22 cellular contexts compared by ENCODE assay signal in the genomic region with DNA sequence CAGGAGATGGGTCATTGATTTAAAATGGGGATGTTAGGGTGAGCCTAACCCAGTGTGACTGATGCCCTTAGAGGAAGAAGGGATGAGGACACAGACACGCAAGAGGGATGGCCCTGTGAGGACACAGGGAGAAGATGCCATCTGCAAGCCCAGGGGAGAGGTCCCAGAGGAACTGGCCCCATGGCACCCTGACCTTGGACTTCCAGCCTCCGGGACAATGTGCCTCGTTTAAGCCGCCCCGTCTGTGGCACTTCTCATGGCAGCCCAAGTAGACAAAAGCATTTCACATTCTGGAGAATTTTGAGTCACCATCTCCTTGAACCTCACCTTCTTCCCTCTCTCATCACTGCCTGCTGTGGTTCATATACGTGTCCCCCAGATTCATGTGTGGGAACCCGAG. TPM values are rescaled to one million over a fixed set of nuclear protein-coding genes. Genes with fewer than 3 reads are reported as not detected.
A peak's percentile ranks its signal among the peaks of the same experiment; 100 is the strongest.
DNase-seq lines count a peak whose midpoint lies in the region; TF ChIP-seq lines count a peak whose summit lies in the region.
"Had no signal": no experiment of that assay in that cellular context is flagged by ENCODE, and none has a peak within 500 bp of the region (broad histone marks: within the 10 kb centered on the region; RNA-seq: fewer than 3 reads in every experiment).

No MANE protein-coding gene starts in this region.

- no peak overlapping the region for H3K27ac ChIP-seq in spleen
- H3K27ac ChIP-seq: 22Rv1, BLaER1, SJCRH30 had no signal

- WGBS in spleen, 5 donors: 72 to 82% (median 76%) methylated on average over 7 of the region's 7 CpGs

- H3K4me3 ChIP-seq in H7 (ENCODE audit: insufficient read depth, low read depth, low read length) (no peak overlapping the region), spleen (no peak overlapping the region)
- H3K4me3 ChIP-seq: BLaER1, SJCRH30 had no signal

- TF ChIP-seq POLR2A in spleen (IDR thresholded peaks at IDR 0.05): no peak

- intact Hi-C loops in spleen (cut with DNase I; ENCODE audit: low total_unique reads): no loop called here

- DNase-seq in activated CD4-positive, CD25-positive, alpha-beta regulatory T cell treated with anti-CD3 and anti-CD28 coated beads, Interleukin-2, amount 50 U/mL, for 72 hours: peak; percentile 14
- DNase-seq in activated CD4-positive, CD25-positive, alpha-beta regulatory T cell (lab: John Stamatoyannopoulos, UW): no peak
- peak; percentile 4 for DNase-seq in H7
- peak; percentile 29 for DNase-seq in islet precursor cell
- peak; percentile 53 for DNase-seq in spleen
- no peak for DNase-seq in LoVo (ENCODE audit: low spot score)
- DNase-seq in NCI-H2196 treated with DMSO at 0.1 percent for 48 hours (lab: John Stamatoyannopoulos, UW; ENCODE audit: unreplicated experiment): no peak
- DNase-seq in GF-D8 (lab: John Stamatoyannopoulos, UW): no peak
- DNase-seq: ACHN; CD4-positive, alpha-beta T cell; GOT3; IMR-90; Karpas-422; NCI-H1694; NCI-H2081 treated with DMSO at 0.1 percent for 48 hours; NCI-H2171 treated with DMSO at 0.1 percent for 48 hours; NCI-H446 treated with DMSO at 0.1 percent for 48 hours; NCI-H526 treated with DMSO at 0.1 percent for 48 hours; OCI-M1; SJCRH30 had no signal

- H3K9me3 ChIP-seq in spleen: peaks cover 0 to 5% (median 0%) of the 10 kb centered on the region in 8 donors
- H3K9me3 ChIP-seq: SJCRH30 had no signal

- H3K36me3 ChIP-seq in H7 (replicated peaks; ENCODE audit: control insufficient read depth, insufficient read depth, low read length) (no peaks in the 10 kb centered on the region), spleen (no peaks in the 10 kb centered on the region)
- H3K36me3 ChIP-seq: BLaER1, SJCRH30 had no signal

- H3K27me3 ChIP-seq in H7 (ENCODE audit: control insufficient read depth, insufficient read depth, low read length) (no peaks in the 10 kb centered on the region), spleen (replicated peaks in 1 of 7) (peaks cover 0 to 7% (median 0%) of the 10 kb centered on the region in 7 donors)
- H3K27me3 ChIP-seq: BLaER1, SJCRH30 had no signal

- no peak for TF ChIP-seq CTCF in spleen (IDR thresholded peaks at IDR 0.05 in 8 of 11, conservative IDR thresholded peaks at IDR 0.05 in 3 of 11)

- H3K4me1 ChIP-seq in spleen: peaks cover 0 to 9% (median 4%) of the 10 kb centered on the region in 6 donors

RNA-seq across cellular contexts. Expression of gene PCBP3, which starts 20.1 kb away (rescaled TPM):
- 1.8 and 8.0 TPM in 2 replicates for total RNA-seq in H7 (2014; rRNA removed; shearing (Covaris generic))
- total RNA-seq in spleen: 10 to 100 TPM in 6 of 7 donors, 1 to 10 TPM in 1; 5.8 to 31.6 (median 18.4) TPM
- polyA plus RNA-seq in spleen: 10 to 100 TPM in 2 of 3 donors, 1 to 10 TPM in 1; 4.2 to 16.4 (median 10.5) TPM
- total RNA-seq: SJCRH30 had no signal

Comparison
In these comparisons a context has a peak if more than half of its experiments do, and no peak if none do; other contexts are left out.
1. DNase-seq: peak in activated CD4-positive, CD25-positive, alpha-beta regulatory T cell treated with anti-CD3 and anti-CD28 coated beads, Interleukin-2, amount 50 U/mL, for 72 hours (single experiment), H7 (single experiment), islet precursor cell (single experiment) and spleen (single experiment); none in activated CD4-positive, CD25-positive, alpha-beta regulatory T cell (0 of 4), LoVo (single experiment), NCI-H2196 treated with DMSO at 0.1 percent for 48 hours (single experiment) and GF-D8 (single experiment).